In genomic region chr17:218711-219110, GRCh38 we compare ENCODE assay signal across 20 cellular contexts. TPM values are rescaled to one million over a fixed set of nuclear protein-coding genes. Genes with fewer than 3 reads are reported as not detected.
"Had no signal": no experiment of that assay in that cellular context is flagged by ENCODE, and none has a peak within 500 bp of the region (broad histone marks: within the 10 kb centered on the region; RNA-seq: fewer than 3 reads in every experiment).

No MANE protein-coding gene starts in this region.

- H3K27ac Mint-ChIP-seq: activated B cell treated with CpG ODN at 0.5 μM for 24 hours; activated CD4-positive, alpha-beta T cell treated with anti-CD3 and anti-CD28 coated beads for 36 hours; nephron progenitor cell had no signal

- H3K4me3 ChIP-seq: mucosa of descending colon, thyroid gland had no signal

- H3K4me1 Mint-ChIP-seq: activated CD4-positive, alpha-beta T cell treated with anti-CD3 and anti-CD28 coated beads for 36 hours; nephron progenitor cell had no signal

- H3K27me3 Mint-ChIP-seq: activated B cell treated with CpG ODN at 0.5 μM for 24 hours; activated CD4-positive, alpha-beta T cell treated with anti-CD3 and anti-CD28 coated beads for 36 hours had no signal

- H3K36me3 ChIP-seq: thyroid gland had no signal

- DNase-seq: activated B cell treated with CpG ODN at 0.5 μM for 24 hours; activated CD4-positive, alpha-beta T cell treated with anti-CD3 and anti-CD28 coated beads for 36 hours; activated CD4-positive, alpha-beta T cell treated with anti-CD3 and anti-CD28 coated beads, Interleukin-2, amount 50 U/mL, for 48 hours; activated CD8-positive, alpha-beta memory T cell treated with anti-CD3 and anti-CD28 coated beads, Interleukin-2, amount 50 U/mL, for 48 hours; activated naive CD4-positive, alpha-beta T cell treated with Interleukin-2 at 50 U/mL for 16 hours; activated T-cell treated with anti-CD3 and anti-CD28 coated beads, Interleukin-2, amount 50 U/mL, for 48 hours; amygdala; cortex of kidney; effector CD4-positive, alpha-beta T cell; foreskin fibroblast; mesenchymal stem cell; nephron progenitor cell; nucleus accumbens; stimulated activated CD4-positive, alpha-beta T cell treated with anti-CD3 and anti-CD28 coated beads, Interleukin-12 subunit alpha, Interleukin-12 subunit beta, amount 100 ng/mL, for 4 hours; stimulated activated CD4-positive, alpha-beta T cell treated with anti-CD3 and anti-CD28 coated beads, Interleukin-4, amount 100 ng/mL, for 4 hours; stimulated activated naive CD8-positive, alpha-beta T cell treated with anti-CD3 and anti-CD28 coated beads, Interleukin-15, Interleukin-2, amounts not matched to agents 100 U/mL and 50 U/mL, for 24 hours; T-helper 9 cell; thyroid gland had no signal

- H3K4me3 Mint-ChIP-seq: activated B cell treated with CpG ODN at 0.5 μM for 24 hours; activated CD4-positive, alpha-beta T cell treated with anti-CD3 and anti-CD28 coated beads for 36 hours; nephron progenitor cell had no signal

- H3K27ac ChIP-seq: thyroid gland had no signal

- H3K27me3 ChIP-seq: thyroid gland had no signal

- H3K9me3 Mint-ChIP-seq: activated B cell treated with CpG ODN at 0.5 μM for 24 hours, nephron progenitor cell had no signal

- H3K9me3 ChIP-seq: mucosa of descending colon, thyroid gland had no signal

RNA-seq across cellular contexts. Expression of gene DOC2B, which starts 37.3 kb away (rescaled TPM):
- total RNA-seq: activated B cell treated with CpG ODN at 0.5 μM for 24 hours, fibroblast of lung had no signal
- polyA plus RNA-seq: fibroblast of lung had no signal
